ENCODE assay signal across 20 cellular contexts in the genomic region with DNA sequence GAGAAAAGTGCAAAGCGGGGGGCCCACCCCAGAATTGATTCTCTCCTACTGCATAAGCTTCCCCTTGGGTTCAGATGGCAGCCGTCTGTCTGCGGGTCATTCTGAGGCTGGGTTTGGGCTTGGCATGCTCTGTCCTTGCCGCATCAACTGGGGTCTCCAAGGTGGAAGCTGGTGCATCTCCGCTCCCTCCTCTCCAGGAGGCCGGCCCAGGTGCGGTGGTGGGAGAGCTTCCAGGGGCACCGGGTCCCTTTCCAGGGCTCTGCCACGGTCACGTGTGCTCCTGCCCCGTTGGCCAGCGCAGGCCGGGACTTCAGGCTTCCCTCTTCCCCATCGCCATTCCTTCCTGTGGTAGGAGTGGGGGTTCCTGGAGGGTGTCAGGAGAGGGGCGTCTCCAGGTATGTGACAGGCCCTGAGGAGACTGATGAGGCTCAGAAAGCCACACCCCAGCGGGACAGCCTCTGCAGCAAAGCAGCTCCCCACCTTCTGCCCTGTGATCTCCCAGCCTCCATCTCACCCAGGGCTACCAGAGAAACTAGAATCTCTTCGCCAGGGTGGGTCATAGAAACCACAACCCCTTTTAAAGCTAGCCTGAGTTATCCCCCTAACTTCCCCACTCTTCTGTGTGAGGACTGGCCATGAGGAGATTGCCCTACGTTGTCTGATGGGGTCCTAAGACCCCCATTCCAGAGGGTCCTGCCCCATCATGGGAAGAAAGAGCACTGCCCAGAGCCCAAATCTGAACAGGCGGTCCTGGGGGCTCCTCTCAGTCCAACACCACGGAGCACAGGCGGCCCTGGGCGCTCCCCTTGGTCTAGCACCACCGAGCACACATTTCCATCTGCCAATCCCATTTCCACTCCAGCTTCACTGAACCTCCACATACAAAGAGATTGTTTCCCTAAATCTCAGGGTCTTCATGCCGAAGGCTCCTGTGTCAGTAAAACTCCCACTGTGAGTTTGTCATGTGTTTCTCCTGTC.
"Had no signal": no experiment of that assay in that cellular context is flagged by ENCODE, and none has a peak within 500 bp of the region (broad histone marks: within the 10 kb centered on the region; RNA-seq: fewer than 3 reads in every experiment).

No MANE protein-coding gene starts in this region.

- H3K4me1 Mint-ChIP-seq: activated naive CD4-positive, alpha-beta T cell treated with anti-CD3 and anti-CD28 coated beads, Interleukin-2, amount 10 ng/mL, durations not matched to agents 7 days and 5 days; activated naive CD8-positive, alpha-beta T cell treated with anti-CD3 and anti-CD28 coated beads, Interleukin-2, amount 50 U/mL, for 24 hours; naive thymus-derived CD4-positive, alpha-beta T cell had no signal

- H3K36me3 Mint-ChIP-seq: activated naive CD4-positive, alpha-beta T cell treated with anti-CD3 and anti-CD28 coated beads, Interleukin-2, amount 10 ng/mL, durations not matched to agents 7 days and 5 days had no signal

- H3K27ac ChIP-seq: foreskin keratinocyte, neutrophil, SK-N-MC, upper lobe of left lung had no signal

- H3K36me3 ChIP-seq: neutrophil, upper lobe of left lung had no signal

- H3K4me3 ChIP-seq: lung, SK-N-MC, upper lobe of left lung had no signal

- H3K27me3 Mint-ChIP-seq: naive thymus-derived CD4-positive, alpha-beta T cell had no signal

- H3K27ac Mint-ChIP-seq: activated CD8-positive, alpha-beta T cell treated with anti-CD3 and anti-CD28 coated beads, Interleukin-2, amount 10 ng/mL, durations not matched to agents 7 days and 5 days; activated naive CD4-positive, alpha-beta T cell treated with anti-CD3 and anti-CD28 coated beads, Interleukin-2, amount 10 ng/mL, durations not matched to agents 7 days and 5 days; activated naive CD8-positive, alpha-beta T cell treated with anti-CD3 and anti-CD28 coated beads, Interleukin-2, amount 50 U/mL, for 24 hours; dendritic cell treated with granulocyte-macrophage colony-stimulating factor and Interleukin-4, amounts not matched to agents 40 ng/mL and 50 ng/mL, for 4 days had no signal

- H3K9me3 Mint-ChIP-seq: activated naive CD4-positive, alpha-beta T cell treated with anti-CD3 and anti-CD28 coated beads, Interleukin-2, amount 10 ng/mL, durations not matched to agents 7 days and 5 days; activated naive CD8-positive, alpha-beta T cell treated with anti-CD3 and anti-CD28 coated beads, Interleukin-2, amount 50 U/mL, for 24 hours; activated T-cell treated with anti-CD3 and anti-CD28 coated beads, Interleukin-2, amount 50 U/mL, for 4 hours had no signal

- H3K4me1 ChIP-seq: foreskin keratinocyte, upper lobe of left lung had no signal

- H3K4me3 Mint-ChIP-seq: activated CD8-positive, alpha-beta T cell treated with anti-CD3 and anti-CD28 coated beads, Interleukin-2, amount 10 ng/mL, durations not matched to agents 7 days and 5 days; activated naive CD4-positive, alpha-beta T cell treated with anti-CD3 and anti-CD28 coated beads, Interleukin-2, amount 10 ng/mL, durations not matched to agents 7 days and 5 days; activated naive CD8-positive, alpha-beta T cell treated with anti-CD3 and anti-CD28 coated beads, Interleukin-2, amount 50 U/mL, for 24 hours; activated T-cell treated with anti-CD3 and anti-CD28 coated beads, Interleukin-2, amount 50 U/mL, for 4 hours; dendritic cell treated with granulocyte-macrophage colony-stimulating factor and Interleukin-4, amounts not matched to agents 40 ng/mL and 50 ng/mL, for 4 days; naive thymus-derived CD4-positive, alpha-beta T cell had no signal

- H3K9me3 ChIP-seq: neutrophil, upper lobe of left lung had no signal

- ATAC-seq: activated CD8-positive, alpha-beta T cell treated with anti-CD3 and anti-CD28 coated beads, Interleukin-2, amount 10 ng/mL, durations not matched to agents 7 days and 5 days; activated naive CD8-positive, alpha-beta T cell treated with anti-CD3 and anti-CD28 coated beads, Interleukin-2, amount 50 U/mL, for 24 hours; activated T-cell treated with anti-CD3 and anti-CD28 coated beads, Interleukin-2, amount 50 U/mL, for 4 hours; foreskin keratinocyte; naive thymus-derived CD4-positive, alpha-beta T cell had no signal

- DNase-seq: activated CD4-positive, alpha-beta T cell treated with anti-CD3 and anti-CD28 coated beads for 1 hour; activated CD4-positive, alpha-beta T cell treated with anti-CD3 and anti-CD28 coated beads, Interleukin-2, amount 50 U/mL, for 1 hour; activated CD8-positive, alpha-beta memory T cell treated with anti-CD3 and anti-CD28 coated beads, Interleukin-2, amount 50 U/mL, for 4 hours; activated CD8-positive, alpha-beta T cell treated with anti-CD3 and anti-CD28 coated beads, Interleukin-2, amount 10 ng/mL, durations not matched to agents 7 days and 5 days; activated naive CD4-positive, alpha-beta T cell treated with anti-CD3 and anti-CD28 coated beads, Interleukin-2, amount 10 ng/mL, durations not matched to agents 7 days and 5 days; activated naive CD8-positive, alpha-beta T cell treated with anti-CD3 and anti-CD28 coated beads, Interleukin-2, amount 50 U/mL, for 24 hours; activated T-cell treated with anti-CD3 and anti-CD28 coated beads, Interleukin-2, amount 50 U/mL, for 4 hours; effector CD8-positive, alpha-beta T cell; erythroblast; foreskin keratinocyte; SHP77 treated with DMSO at 0.1 percent for 48 hours; stimulated activated CD4-positive, alpha-beta T cell treated with anti-CD3 and anti-CD28 coated beads, Interleukin-4, amount 100 ng/mL, for 1 hour; stimulated activated naive CD4-positive, alpha-beta T cell; SW 1271 had no signal

- H3K27me3 ChIP-seq: foreskin keratinocyte, upper lobe of left lung had no signal
